Comparison of ENCODE assay signal across 7 cellular contexts in genomic region chr2:168030862-168031624, GRCh38.
DNase-seq lines count a peak whose midpoint lies in the region; ATAC-seq and TF ChIP-seq lines count a peak whose summit lies in the region.

No MANE protein-coding gene starts in this region.

- H3K9me3 Mint-ChIP-seq in naive thymus-derived CD8-positive, alpha-beta T cell, result no peaks in the 10 kb centered on the region

- peak; percentile 94 for ATAC-seq in GM18868 (IDR thresholded peaks at IDR 0.05; ENCODE audit: unreplicated experiment)
- ATAC-seq in HG02588 (IDR thresholded peaks at IDR 0.05; ENCODE audit: unreplicated experiment), result peak; percentile 93
- no peak for ATAC-seq in naive thymus-derived CD8-positive, alpha-beta T cell

- no peak overlapping the region for H3K4me3 ChIP-seq in osteoblast (ENCODE audit: insufficient read depth, low read length)
- H3K4me3 ChIP-seq in tibial nerve, result no peak overlapping the region

- TF ChIP-seq CTCF in osteoblast (IDR thresholded peaks at IDR 0.05; ENCODE audit: extremely low read depth, low read depth, low read length) (no peak), tibial nerve (IDR thresholded peaks at IDR 0.05) (no peak)

- H3K27me3 Mint-ChIP-seq in naive thymus-derived CD8-positive, alpha-beta T cell, result no peaks in the 10 kb centered on the region

- no peaks in the 10 kb centered on the region for H3K27me3 ChIP-seq in osteoblast (ENCODE audit: insufficient read depth, low read length)
- no peaks in the 10 kb centered on the region for H3K27me3 ChIP-seq in tibial nerve

- H3K9me3 ChIP-seq in osteoblast (ENCODE audit: low read depth, low read length) (no peaks in the 10 kb centered on the region), tibial nerve (no peaks in the 10 kb centered on the region)

- H2AFZ ChIP-seq in osteoblast (ENCODE audit: low read length), result no peak overlapping the region

- peaks cover 2 to 64% (median 30%) of the 10 kb centered on the region in 3 donors for H3K36me3 Mint-ChIP-seq in naive thymus-derived CD8-positive, alpha-beta T cell

- no peak overlapping the region for H3K27ac Mint-ChIP-seq in naive thymus-derived CD8-positive, alpha-beta T cell

- peaks cover 0 to 6% (median 4%) of the 10 kb centered on the region in 4 donors for H3K4me1 Mint-ChIP-seq in naive thymus-derived CD8-positive, alpha-beta T cell

- TF ChIP-seq POLR2A in tibial nerve (IDR thresholded peaks at IDR 0.05), result no peak

- no peaks in the 10 kb centered on the region for H3K79me2 ChIP-seq in osteoblast (ENCODE audit: insufficient read depth, low read length)

- H3K36me3 ChIP-seq in osteoblast (ENCODE audit: insufficient read depth, low read length), result no peaks in the 10 kb centered on the region
- H3K36me3 ChIP-seq in tibial nerve, result no peaks in the 10 kb centered on the region

- 82 to 83% methylated on average over 5 of the region's 5 CpGs for WGBS in tibial nerve, 2 donors

- TF ChIP-seq EP300 in tibial nerve (IDR thresholded peaks at IDR 0.05), result no peak

- DNase-seq in NCI-H82 treated with DMSO at 0.1 percent for 48 hours (lab: John Stamatoyannopoulos, UW; ENCODE audit: unreplicated experiment), result peak; percentile 92
- peak; percentile 71 for DNase-seq in osteoblast (ENCODE audit: insufficient read length, low spot score, missing footprints)
- DNase-seq in NCI-H1105 treated with DMSO at 0.1 percent for 48 hours (lab: John Stamatoyannopoulos, UW), result no peak
- no peak for DNase-seq in tibial nerve (ENCODE audit: low spot score in 2 of 2)
- DNase-seq in naive thymus-derived CD8-positive, alpha-beta T cell, result no peak

- H3K4me2 ChIP-seq in osteoblast (ENCODE audit: insufficient read depth, low read length), result peak overlapping the region; percentile 40

- H4K20me1 ChIP-seq in osteoblast (ENCODE audit: insufficient read depth, low read length), result no peaks in the 10 kb centered on the region

- H3K27ac ChIP-seq in osteoblast (ENCODE audit: low read depth, low read length) (peak overlapping the region; percentile 86), tibial nerve (no peak overlapping the region)

- peaks cover 32% of the 10 kb centered on the region for H3K4me1 ChIP-seq in osteoblast (ENCODE audit: insufficient read depth, low read length)
- H3K4me1 ChIP-seq in tibial nerve, result no peaks in the 10 kb centered on the region

- H3K4me3 Mint-ChIP-seq in naive thymus-derived CD8-positive, alpha-beta T cell, result no peak overlapping the region

- POLR2A ChIA-PET in naive thymus-derived CD8-positive, alpha-beta T cell (lab: Charles Lee), result no interaction called here

Comparison
In these comparisons a context has a peak if more than half of its experiments do, and no peak if none do; other contexts are left out.
1. ATAC-seq: peak in GM18868 (single experiment) and HG02588 (single experiment); none in naive thymus-derived CD8-positive, alpha-beta T cell (0 of 2).
2. DNase-seq: peak in NCI-H82 treated with DMSO at 0.1 percent for 48 hours (single experiment) and osteoblast (single experiment); none in NCI-H1105 treated with DMSO at 0.1 percent for 48 hours (single experiment), tibial nerve (0 of 2) and naive thymus-derived CD8-positive, alpha-beta T cell (0 of 10).